8 cellular contexts compared by ENCODE assay signal in genomic region chr16:30534368-30535105, GRCh38. TPM values are rescaled to one million over a fixed set of nuclear protein-coding genes. Genes with fewer than 3 reads are reported as not detected.
DNase-seq lines count a peak whose midpoint lies in the region; TF ChIP-seq lines count a peak whose summit lies in the region.

TSS of gene ZNF747 (minus strand) at chr16:30534858. CDS start at chr16:30534679, 179 bp downstream.

- no peak within 1 kb of the TSS; the same call in 1 of the 2 replicates for H3K4ac ChIP-seq in H9 (ENCODE audit: low read depth, low read length)

- H3K4me3 ChIP-seq in osteoblast (ENCODE audit: insufficient read depth, low read length) (peak within 1 kb of the TSS; percentile 91), testis (peak within 1 kb of the TSS; percentile 77 to 97)

- peak within 1 kb of the TSS; percentile 92 for H3K9ac ChIP-seq in H9 (ENCODE audit: extremely low read depth, insufficient read length, low read length)

- peak; percentile 80 for DNase-seq in EH (ENCODE audit: low read depth)
- DNase-seq in H9, result peak; percentile 91
- peak; percentile 85 for DNase-seq in NCI-H1092 (lab: John Stamatoyannopoulos, UW)
- DNase-seq in SKM-1 treated with dmso at 0.1 percent for 144 hours (lab: John Stamatoyannopoulos, UW; ENCODE audit: unreplicated experiment), result peak; percentile 47
- DNase-seq in glomerular visceral epithelial cell (ENCODE audit: extremely low spot score), result peak; percentile 83
- DNase-seq in osteoblast (ENCODE audit: insufficient read length, low spot score, missing footprints), result peak; percentile 98
- DNase-seq in testis, result peak; percentile 95

- peak within 1 kb of the TSS; percentile 87 for H3K18ac ChIP-seq in H9 (ENCODE audit: insufficient read length, low read depth, low read length)

- peak within 1 kb of the TSS; percentile 61 for H3K4me2 ChIP-seq in H9 (ENCODE audit: insufficient read depth, insufficient read length, low read length)
- peak within 1 kb of the TSS; percentile 85 for H3K4me2 ChIP-seq in osteoblast (ENCODE audit: insufficient read depth, low read length)

- H3K27ac Mint-ChIP-seq in H9, result peak within 1 kb of the TSS; percentile 96 to 99 (median 96)
- peak within 1 kb of the TSS; percentile 98 for H3K27ac Mint-ChIP-seq in activated naive CD4-positive, alpha-beta T cell treated with anti-CD3 and anti-CD28 coated beads, Interleukin-2, amount 50 U/mL, for 24 hours

- no peak within 1 kb of the TSS for H2BK20ac ChIP-seq in H9 (ENCODE audit: low read depth, low read length, poor library complexity, severe bottlenecking)

- H3K14ac ChIP-seq in H9 (ENCODE audit: insufficient read depth, low read length), result peak within 1 kb of the TSS; percentile 77

- no peaks in the 10 kb centered on the region for H3K79me2 ChIP-seq in H9 (ENCODE audit: insufficient read depth, low read length)
- H3K79me2 ChIP-seq in osteoblast (ENCODE audit: insufficient read depth, low read length), result peaks cover 21% of the 10 kb centered on the region

- H3K27ac ChIP-seq in H9 (ENCODE audit: insufficient read length, low read depth, low read length), result peak within 1 kb of the TSS; percentile 83
- H3K27ac ChIP-seq in osteoblast (ENCODE audit: low read depth, low read length), result peak within 1 kb of the TSS; percentile 93
- H3K27ac ChIP-seq in testis, result peak within 1 kb of the TSS; percentile 94 to 95

- intact Hi-C loops in testis (cut with DNase I; ENCODE audit: low total_unique reads), result no loop called here

- H3K4me1 Mint-ChIP-seq in H9, result peaks cover 23 to 27% of the 10 kb centered on the region in 2 experiments
- peaks cover 37% of the 10 kb centered on the region for H3K4me1 Mint-ChIP-seq in activated naive CD4-positive, alpha-beta T cell treated with anti-CD3 and anti-CD28 coated beads, Interleukin-2, amount 50 U/mL, for 24 hours

- H2AFZ ChIP-seq in H9 (ENCODE audit: low read length) (no peak within 1 kb of the TSS), osteoblast (ENCODE audit: low read length) (peak within 1 kb of the TSS; percentile 91)

- no CpG with 5 or more reads among the region's 70 CpGs for WGBS in H9 (ENCODE audit: extremely low coverage, insufficient read length, low lambda C conversion rate)
- 0 to 1% methylated on average over 5 to 48 of the region's 70 CpGs for WGBS in testis, 2 donors

- no peak within 1 kb of the TSS for H2BK12ac ChIP-seq in H9 (ENCODE audit: insufficient read length, low read depth, low read length)

- peak within 1 kb of the TSS; percentile 77 to 89 for H3K4me3 Mint-ChIP-seq in H9
- peak within 1 kb of the TSS; percentile 98 for H3K4me3 Mint-ChIP-seq in activated naive CD4-positive, alpha-beta T cell treated with anti-CD3 and anti-CD28 coated beads, Interleukin-2, amount 50 U/mL, for 24 hours

- no peak within 1 kb of the TSS for H3K23ac ChIP-seq in H9 (ENCODE audit: insufficient read length, low read depth, low read length)

- H3K79me1 ChIP-seq in H9 (ENCODE audit: insufficient read depth, low read depth, low read length, poor library complexity, severe bottlenecking), result no peaks in the 10 kb centered on the region

- H3K36me3 Mint-ChIP-seq in H9 (ENCODE audit: insufficient read depth in 1 of 3, low read depth in 3 of 3), result peaks cover 15 to 29% (median 19%) of the 10 kb centered on the region in 3 experiments
- H3K36me3 Mint-ChIP-seq in activated naive CD4-positive, alpha-beta T cell treated with anti-CD3 and anti-CD28 coated beads, Interleukin-2, amount 50 U/mL, for 24 hours, result no peaks in the 10 kb centered on the region

- H4K91ac ChIP-seq in H9 (ENCODE audit: insufficient read length, low read depth, low read length), result no peak within 1 kb of the TSS

- H2BK120ac ChIP-seq in H9 (ENCODE audit: low read depth, low read length, poor library complexity, severe bottlenecking), result no peak within 1 kb of the TSS

- peak within 1 kb of the TSS; percentile 21 for H3T11ph ChIP-seq in H9 (ENCODE audit: low read length)

- H4K5ac ChIP-seq in H9 (ENCODE audit: insufficient read length, low read depth, low read length), result peak within 1 kb of the TSS; percentile 66

- H4K20me1 ChIP-seq in H9 (ENCODE audit: control insufficient read depth, insufficient read depth, insufficient read length) (no peaks in the 10 kb centered on the region), osteoblast (ENCODE audit: insufficient read depth, low read length) (no peaks in the 10 kb centered on the region)

- no peak for TF ChIP-seq CTCF in H9 (conservative IDR thresholded peaks at IDR 0.05)
- TF ChIP-seq CTCF in osteoblast (IDR thresholded peaks at IDR 0.05; ENCODE audit: extremely low read depth, low read depth, low read length), result no peak
- TF ChIP-seq CTCF in testis (IDR thresholded peaks at IDR 0.05), result peak in 1 of 3 experiments; percentile 2

- H3K9me3 Mint-ChIP-seq in H9, result no peaks in the 10 kb centered on the region; a peak in 1 of 5 replicates
- no peaks in the 10 kb centered on the region for H3K9me3 Mint-ChIP-seq in activated naive CD4-positive, alpha-beta T cell treated with anti-CD3 and anti-CD28 coated beads, Interleukin-2, amount 50 U/mL, for 24 hours

- H3K27me3 Mint-ChIP-seq in H9 (ENCODE audit: low read depth), result no peaks in the 10 kb centered on the region
- H3K27me3 Mint-ChIP-seq in activated naive CD4-positive, alpha-beta T cell treated with anti-CD3 and anti-CD28 coated beads, Interleukin-2, amount 50 U/mL, for 24 hours, result no peaks in the 10 kb centered on the region

- no peak within 1 kb of the TSS for H2AK5ac ChIP-seq in H9 (ENCODE audit: insufficient read length, low read length)

- H3K56ac ChIP-seq in H9 (ENCODE audit: insufficient read length, low read depth, low read length), result no peak within 1 kb of the TSS

- H2BK15ac ChIP-seq in H9 (ENCODE audit: low read depth, low read length), result no peak within 1 kb of the TSS

- peak within 1 kb of the TSS; percentile 21 for H2BK5ac ChIP-seq in H9 (ENCODE audit: insufficient read length, low read length)

- H3K27me3 ChIP-seq in H9 (ENCODE audit: insufficient read depth, low read length), result no peaks in the 10 kb centered on the region
- H3K27me3 ChIP-seq in osteoblast (ENCODE audit: insufficient read depth, low read length), result no peaks in the 10 kb centered on the region
- H3K27me3 ChIP-seq in testis, result no peaks in the 10 kb centered on the region

- peak within 1 kb of the TSS; percentile 63 for H4K8ac ChIP-seq in H9 (replicated peaks; ENCODE audit: insufficient read length, low read depth, low read length)

- H3K36me3 ChIP-seq in osteoblast (ENCODE audit: insufficient read depth, low read length), result peaks cover 17% of the 10 kb centered on the region
- H3K36me3 ChIP-seq in testis (ENCODE audit: low read depth, missing control alignments), result no peaks in the 10 kb centered on the region

- no peaks in the 10 kb centered on the region for H3K9me3 ChIP-seq in H9 (ENCODE audit: control insufficient read depth, low read depth, low read length)
- no peaks in the 10 kb centered on the region for H3K9me3 ChIP-seq in osteoblast (ENCODE audit: low read depth, low read length)
- no peaks in the 10 kb centered on the region for H3K9me3 ChIP-seq in testis

- no peak for TF ChIP-seq POLR2A in testis (IDR thresholded peaks at IDR 0.05)

- H3K23me2 ChIP-seq in H9 (ENCODE audit: insufficient read length, low read depth, low read length, poor library complexity, severe bottlenecking), result peaks cover 23% of the 10 kb centered on the region

- H3K4me1 ChIP-seq in H9 (ENCODE audit: insufficient read depth, low read length) (no peaks in the 10 kb centered on the region; the same call in 1 of the 2 replicates), osteoblast (ENCODE audit: insufficient read depth, low read length) (peaks cover 9% of the 10 kb centered on the region), testis (peaks cover 8% of the 10 kb centered on the region)

RNA-seq across cellular contexts. Expression of gene ZNF747, which starts in this region (rescaled TPM):
- total RNA-seq in H9 (2021), result 17.5 and 18.4 TPM in 2 replicates
- 16.6 and 17.1 TPM in 2 replicates for total RNA-seq in osteoblast
- 10 to 100 TPM; 18.7 to 23.3 TPM for total RNA-seq in testis
- 13.1 TPM for polyA plus RNA-seq in testis (ENCODE audit: insufficient read depth, low read depth, low replicate concordance)

Comparison
In these comparisons a context has a peak if more than half of its experiments do, and no peak if none do; other contexts are left out.
1. Peak in every context shown above with its lines: DNase-seq, H3K4me3 ChIP-seq and H3K27ac ChIP-seq.
2. DNase-seq: peak in every context shown above with its lines; median percentile 98 in osteoblast; 95 in testis; 91 in H9; 85 in NCI-H1092; 83 in glomerular visceral epithelial cell; 80 in EH; 47 in SKM-1 treated with dmso at 0.1 percent for 144 hours.